In genomic region chr12:80937391-80938238, GRCh38 we compare ENCODE assay signal across 8 cellular contexts.
DNase-seq lines count a peak whose midpoint lies in the region; ATAC-seq and TF ChIP-seq lines count a peak whose summit lies in the region.

TSS of gene LIN7A (minus strand) at chr12:80937934. CDS start at chr12:80937722, 212 bp downstream.

- DNase-seq in GM10248 (ENCODE audit: extremely low spot score) (peak; percentile 19), NCI-H187 (lab: John Stamatoyannopoulos, UW) (peak; percentile 34 to 64), T47D (ENCODE audit: low read depth in 1 of 2, low spot score in 1 of 2) (peak; percentile 40 to 53), islet precursor cell (peak; percentile 86), middle frontal gyrus (ENCODE audit: extremely low spot score, low spot score) (no peak)
- no peak for DNase-seq in stimulated activated naive B cell treated with anti-CD40 and anti-IgM and Interleukin-4, amounts not matched to agents 10 μg/mL and 1 μg/mL and 100 μg/mL, for 72 hours
- DNase-seq in activated CD4-positive, alpha-beta T cell treated with anti-CD3 and anti-CD28 coated beads, Interleukin-2, amount 50 U/mL, for 4 hours = no peak

- H3K4me1 Mint-ChIP-seq in stimulated activated naive B cell treated with anti-CD40 and anti-IgM and Interleukin-4, amounts not matched to agents 10 μg/mL and 1 μg/mL and 100 μg/mL, for 72 hours = peaks cover 3 to 8% of the 10 kb centered on the region in 2 donors

- H3K4me3 Mint-ChIP-seq in stimulated activated naive B cell treated with anti-CD40 and anti-IgM and Interleukin-4, amounts not matched to agents 10 μg/mL and 1 μg/mL and 100 μg/mL, for 72 hours = no peak within 1 kb of the TSS

- POLR2A ChIA-PET in GM10248 (lab: Yijun Ruan, JAX) = no interaction called here
- POLR2A ChIA-PET in HEK293 (lab: Yijun Ruan, JAX) = no interaction called here

- peaks cover 2% of the 10 kb centered on the region for H3K4me1 ChIP-seq in HEK293 (ENCODE audit: control insufficient read depth, insufficient read depth, low read length)

- TF ChIP-seq CTCF in GM10248 (IDR thresholded peaks at IDR 0.05; ENCODE audit: control extremely low read depth, extremely low read depth, low read depth, missing control alignments) (no peak), HEK293 (tag by site-specific recombination; IDR thresholded peaks at IDR 0.05) (no peak)

- no peak for ATAC-seq in stimulated activated naive B cell treated with anti-CD40 and anti-IgM and Interleukin-4, amounts not matched to agents 10 μg/mL and 1 μg/mL and 100 μg/mL, for 72 hours (replicated peaks)

- no peaks in the 10 kb centered on the region for H3K36me3 ChIP-seq in HEK293 (ENCODE audit: control insufficient read depth in 2 of 2, insufficient read depth in 1 of 2, low read length in 2 of 2)

- in situ Hi-C loops in T47D (cut with HindIII; ENCODE audit: low pct_unique_long_range_greater_than_20kb, low sequenced_read_pairs) = no loop called here

- H3K9me3 Mint-ChIP-seq in stimulated activated naive B cell treated with anti-CD40 and anti-IgM and Interleukin-4, amounts not matched to agents 10 μg/mL and 1 μg/mL and 100 μg/mL, for 72 hours = peaks cover 0 to 2% of the 10 kb centered on the region in 2 donors

- peak within 1 kb of the TSS; percentile 79 for H3K4me3 ChIP-seq in HEK293 (ENCODE audit: low read depth, low read length)

- peaks cover 21 to 34% of the 10 kb centered on the region in 2 donors for H3K27me3 Mint-ChIP-seq in stimulated activated naive B cell treated with anti-CD40 and anti-IgM and Interleukin-4, amounts not matched to agents 10 μg/mL and 1 μg/mL and 100 μg/mL, for 72 hours

- H3K36me3 Mint-ChIP-seq in stimulated activated naive B cell treated with anti-CD40 and anti-IgM and Interleukin-4, amounts not matched to agents 10 μg/mL and 1 μg/mL and 100 μg/mL, for 72 hours = peaks cover 0 to 2% of the 10 kb centered on the region in 2 donors

- no peaks in the 10 kb centered on the region for H3K9me3 ChIP-seq in HEK293 (ENCODE audit: control insufficient read depth, insufficient read depth, low read depth, low read length)

- H3K27ac Mint-ChIP-seq in stimulated activated naive B cell treated with anti-CD40 and anti-IgM and Interleukin-4, amounts not matched to agents 10 μg/mL and 1 μg/mL and 100 μg/mL, for 72 hours = peak within 1 kb of the TSS; percentile 47

- CTCF ChIA-PET in GM10248 (lab: Yijun Ruan, JAX) = interaction anchor here (1.0 to 1.6 kb wide), 3 partner anchors 8 to 14 kb away, joined by 3 to 4 read pairs (median 3); no protein-coding TSS in a partner anchor
- CTCF ChIA-PET in HEK293 (lab: Yijun Ruan, JAX) = no interaction called here

- H3K27ac ChIP-seq in HEK293 (ENCODE audit: extremely low read depth, low read depth, low read length) = peak within 1 kb of the TSS; percentile 65; the same call in 1 of the 2 replicates

TF ChIP-seq in HEK293, 187 proteins besides CTCF, POLR2A, EP300 and RAD21 (continues in another document):
- peak; percentile 26; the same call in 1 of the 2 replicates for TF ChIP-seq ZSCAN16 (tag by site-specific recombination; IDR thresholded peaks at IDR 0.05)
- TF ChIP-seq, protein P1, sequence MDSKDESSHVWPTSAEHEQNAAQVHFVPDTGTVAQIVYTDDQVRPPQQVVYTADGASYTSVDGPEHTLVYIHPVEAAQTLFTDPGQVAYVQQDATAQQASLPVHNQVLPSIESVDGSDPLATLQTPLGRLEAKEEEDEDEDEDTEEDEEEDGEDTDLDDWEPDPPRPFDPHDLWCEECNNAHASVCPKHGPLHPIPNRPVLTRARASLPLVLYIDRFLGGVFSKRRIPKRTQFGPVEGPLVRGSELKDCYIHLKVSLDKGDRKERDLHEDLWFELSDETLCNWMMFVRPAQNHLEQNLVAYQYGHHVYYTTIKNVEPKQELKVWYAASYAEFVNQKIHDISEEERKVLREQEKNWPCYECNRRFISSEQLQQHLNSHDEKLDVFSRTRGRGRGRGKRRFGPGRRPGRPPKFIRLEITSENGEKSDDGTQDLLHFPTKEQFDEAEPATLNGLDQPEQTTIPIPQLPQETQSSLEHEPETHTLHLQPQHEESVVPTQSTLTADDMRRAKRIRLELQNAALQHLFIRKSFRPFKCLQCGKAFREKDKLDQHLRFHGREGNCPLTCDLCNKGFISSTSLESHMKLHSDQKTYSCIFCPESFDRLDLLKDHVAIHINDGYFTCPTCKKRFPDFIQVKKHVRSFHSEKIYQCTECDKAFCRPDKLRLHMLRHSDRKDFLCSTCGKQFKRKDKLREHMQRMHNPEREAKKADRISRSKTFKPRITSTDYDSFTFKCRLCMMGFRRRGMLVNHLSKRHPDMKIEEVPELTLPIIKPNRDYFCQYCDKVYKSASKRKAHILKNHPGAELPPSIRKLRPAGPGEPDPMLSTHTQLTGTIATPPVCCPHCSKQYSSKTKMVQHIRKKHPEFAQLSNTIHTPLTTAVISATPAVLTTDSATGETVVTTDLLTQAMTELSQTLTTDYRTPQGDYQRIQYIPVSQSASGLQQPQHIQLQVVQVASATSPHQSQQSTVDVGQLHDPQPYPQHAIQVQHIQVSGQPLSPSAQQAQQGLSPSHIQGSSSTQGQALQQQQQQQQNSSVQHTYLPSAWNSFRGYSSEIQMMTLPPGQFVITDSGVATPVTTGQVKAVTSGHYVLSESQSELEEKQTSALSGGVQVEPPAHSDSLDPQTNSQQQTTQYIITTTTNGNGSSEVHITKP (tag by site-specific recombination; IDR thresholded peaks at IDR 0.05) = peak; percentile 85
- peak; percentile 92 for TF ChIP-seq ZNF398 (tag by site-specific recombination; IDR thresholded peaks at IDR 0.05)
- TF ChIP-seq SP3 (tag by site-specific recombination; IDR thresholded peaks at IDR 0.05) = peak; percentile 56
- TF ChIP-seq, protein P2, sequence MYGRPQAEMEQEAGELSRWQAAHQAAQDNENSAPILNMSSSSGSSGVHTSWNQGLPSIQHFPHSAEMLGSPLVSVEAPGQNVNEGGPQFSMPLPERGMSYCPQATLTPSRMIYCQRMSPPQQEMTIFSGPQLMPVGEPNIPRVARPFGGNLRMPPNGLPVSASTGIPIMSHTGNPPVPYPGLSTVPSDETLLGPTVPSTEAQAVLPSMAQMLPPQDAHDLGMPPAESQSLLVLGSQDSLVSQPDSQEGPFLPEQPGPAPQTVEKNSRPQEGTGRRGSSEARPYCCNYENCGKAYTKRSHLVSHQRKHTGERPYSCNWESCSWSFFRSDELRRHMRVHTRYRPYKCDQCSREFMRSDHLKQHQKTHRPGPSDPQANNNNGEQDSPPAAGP (tag by site-specific recombination; IDR thresholded peaks at IDR 0.05) = peak; percentile 19; the same call in 1 of the 2 replicates
- peak; percentile 29; the same call in 1 of the 2 replicates for TF ChIP-seq ZBTB20 (tag by site-specific recombination; IDR thresholded peaks at IDR 0.05)
- TF ChIP-seq, protein P3, sequence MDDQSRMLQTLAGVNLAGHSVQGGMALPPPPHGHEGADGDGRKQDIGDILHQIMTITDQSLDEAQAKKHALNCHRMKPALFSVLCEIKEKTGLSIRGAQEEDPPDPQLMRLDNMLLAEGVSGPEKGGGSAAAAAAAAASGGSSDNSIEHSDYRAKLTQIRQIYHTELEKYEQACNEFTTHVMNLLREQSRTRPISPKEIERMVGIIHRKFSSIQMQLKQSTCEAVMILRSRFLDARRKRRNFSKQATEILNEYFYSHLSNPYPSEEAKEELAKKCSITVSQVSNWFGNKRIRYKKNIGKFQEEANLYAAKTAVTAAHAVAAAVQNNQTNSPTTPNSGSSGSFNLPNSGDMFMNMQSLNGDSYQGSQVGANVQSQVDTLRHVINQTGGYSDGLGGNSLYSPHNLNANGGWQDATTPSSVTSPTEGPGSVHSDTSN (CRISPR knock-in tag; IDR thresholded peaks at IDR 0.05) = 0 out of 2 replicates have a peak, but pooled peaks have one; percentile 31
- TF ChIP-seq KLF10 (tag by site-specific recombination; IDR thresholded peaks at IDR 0.05) = no peak
- TF ChIP-seq GLIS1 (tag by site-specific recombination; IDR thresholded peaks at IDR 0.05) = peak; percentile 83
- peak; percentile 51 for TF ChIP-seq EGR2 (tag by site-specific recombination; IDR thresholded peaks at IDR 0.05; ENCODE audit: low read depth)
- no peak for TF ChIP-seq ZNF350 (tag by site-specific recombination; IDR thresholded peaks at IDR 0.05)
- no peak for TF ChIP-seq SETDB1 (IDR thresholded peaks at IDR 0.05; ENCODE audit: insufficient read length, low read length)
- TF ChIP-seq ZNF561 (tag by site-specific recombination; IDR thresholded peaks at IDR 0.05; ENCODE audit: borderline replicate concordance) = no peak
- 0 out of 2 replicates have a peak, but pooled peaks have one; percentile 2 for TF ChIP-seq ZBTB17 (tag by site-specific recombination; IDR thresholded peaks at IDR 0.05)
- TF ChIP-seq, protein P4, sequence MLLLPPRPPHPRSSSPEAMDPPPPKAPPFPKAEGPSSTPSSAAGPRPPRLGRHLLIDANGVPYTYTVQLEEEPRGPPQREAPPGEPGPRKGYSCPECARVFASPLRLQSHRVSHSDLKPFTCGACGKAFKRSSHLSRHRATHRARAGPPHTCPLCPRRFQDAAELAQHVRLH (tag by site-specific recombination; IDR thresholded peaks at IDR 0.05) = no peak
- 0 out of 2 replicates have a peak, but pooled peaks have one; percentile 15 for TF ChIP-seq IKZF3 (tag by site-specific recombination; IDR thresholded peaks at IDR 0.05)
- peak; percentile 58 for TF ChIP-seq ZFHX2 (tag by site-specific recombination; conservative IDR thresholded peaks at IDR 0.05)

Comparison
In these comparisons a context has a peak if more than half of its experiments do, and no peak if none do; other contexts are left out.
1. DNase-seq: peak in GM10248 (single experiment), NCI-H187 (2 of 2), T47D (2 of 2) and islet precursor cell (single experiment); none in stimulated activated naive B cell treated with anti-CD40 and anti-IgM and Interleukin-4, amounts not matched to agents 10 μg/mL and 1 μg/mL and 100 μg/mL, for 72 hours (single experiment), middle frontal gyrus (single experiment) and activated CD4-positive, alpha-beta T cell treated with anti-CD3 and anti-CD28 coated beads, Interleukin-2, amount 50 U/mL, for 4 hours (0 of 2).